In the genomic region with DNA sequence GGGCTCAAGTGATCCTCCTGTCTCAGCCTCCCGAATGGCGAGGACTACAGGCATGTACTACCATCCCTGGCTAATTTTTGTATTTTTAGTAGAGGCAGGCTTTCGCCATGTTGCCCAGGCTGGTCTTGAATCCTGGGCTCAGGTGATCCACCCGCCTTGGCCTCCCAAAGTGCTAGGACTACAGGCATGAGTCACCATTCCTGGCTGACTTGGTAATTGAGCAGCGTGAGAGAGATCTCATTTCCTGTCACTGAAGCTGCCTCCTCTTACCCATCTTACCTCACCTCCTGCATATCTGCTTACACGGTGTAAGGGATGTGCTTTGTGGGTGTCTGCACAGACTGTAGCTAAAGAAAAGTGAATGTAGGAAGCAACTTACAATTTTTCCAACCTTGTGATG, we compare ENCODE assay signal across 1 cellular context.
TF ChIP-seq lines count a peak whose summit lies in the region.

No MANE protein-coding gene starts in this region.

TF ChIP-seq in WTC11, 78 proteins besides CTCF, POLR2A, EP300 and RAD21 (continued from another document):
- TF ChIP-seq GRHL2 (CRISPR knock-in tag; IDR thresholded peaks at IDR 0.05; ENCODE audit: insufficient replicate concordance, severe bottlenecking) (no peak), KAT7 (CRISPR knock-in tag; IDR thresholded peaks at IDR 0.05; ENCODE audit: borderline replicate concordance) (no peak)
